Comparison of ENCODE assay signal across 23 cellular contexts in genomic region chr9:120558454-120558853, GRCh38.
"Had no signal": no experiment of that assay in that cellular context is flagged by ENCODE, and none has a peak within 500 bp of the region (broad histone marks: within the 10 kb centered on the region; RNA-seq: fewer than 3 reads in every experiment).

No MANE protein-coding gene starts in this region.

- H3K9me3 Mint-ChIP-seq: activated B cell treated with CpG ODN at 0.5 μM for 24 hours, immature natural killer cell had no signal

- DNase-seq: activated B cell treated with CpG ODN at 0.5 μM for 24 hours; activated CD4-positive, alpha-beta T cell treated with anti-CD3 and anti-CD28 coated beads for 4 hours; activated CD8-positive, alpha-beta memory T cell treated with anti-CD3 and anti-CD28 coated beads, Interleukin-2, amount 50 U/mL, for 4 hours; activated effector memory CD4-positive, alpha-beta T cell treated with anti-CD3 and anti-CD28 coated beads, Interleukin-2, amount 50 U/mL, for 16 hours; activated T-cell treated with anti-CD3 and anti-CD28 coated beads, Interleukin-2, amount 50 U/mL, for 48 hours; amniotic stem cell; foreskin keratinocyte; immature natural killer cell; lower lobe of right lung; mesendoderm; mucosa of descending colon; occipital lobe; stimulated activated CD4-positive, alpha-beta T cell treated with anti-CD3 and anti-CD28 coated beads, Interleukin-15, amount 100 ng/mL, for 24 hours; stimulated activated CD4-positive, alpha-beta T cell treated with anti-CD3 and anti-CD28 coated beads, Interleukin-2, amount 100 ng/mL, for 48 hours; stimulated activated CD8-positive, alpha-beta memory T cell treated with anti-CD3 and anti-CD28 coated beads, Interleukin-4, amount 100 ng/mL, for 48 hours; stimulated activated naive CD4-positive, alpha-beta T cell; substantia nigra; T-helper 1 cell; T-helper 9 cell; tibial artery had no signal

- H3K4me3 Mint-ChIP-seq: activated B cell treated with CpG ODN at 0.5 μM for 24 hours; activated naive CD8-positive, alpha-beta T cell; immature natural killer cell had no signal

- ATAC-seq: foreskin keratinocyte, left lobe of liver, lower lobe of right lung, mucosa of descending colon, sciatic nerve had no signal

- H3K27me3 Mint-ChIP-seq: activated B cell treated with CpG ODN at 0.5 μM for 24 hours; activated naive CD8-positive, alpha-beta T cell had no signal

- H3K27ac Mint-ChIP-seq: activated B cell treated with CpG ODN at 0.5 μM for 24 hours; activated naive CD8-positive, alpha-beta T cell had no signal
